In genomic region chr7:26626156-26626555, GRCh38 we compare ENCODE assay signal across 27 cellular contexts.
"Had no signal": no experiment of that assay in that cellular context is flagged by ENCODE, and none has a peak within 500 bp of the region (broad histone marks: within the 10 kb centered on the region; RNA-seq: fewer than 3 reads in every experiment).

No MANE protein-coding gene starts in this region.

- H3K27ac ChIP-seq: heart left ventricle, left lung, lower lobe of right lung, pancreas, prostate gland, skin epidermis, tibial nerve, upper lobe of left lung had no signal

- H3K27me3 ChIP-seq: left lung, pancreas, upper lobe of left lung had no signal

- H3K4me3 ChIP-seq: heart left ventricle, left lung, lower lobe of right lung, pancreas, prostate gland, skin epidermis, tibial nerve, upper lobe of left lung had no signal

- H3K36me3 ChIP-seq: heart left ventricle, left lung, lower lobe of right lung, pancreas, prostate gland, tibial nerve, upper lobe of left lung had no signal

- DNase-seq: heart left ventricle; hypothalamus; immature natural killer cell; kidney; left colon; left lung; lower lobe of right lung; mammary epithelial cell; mesenchymal stem cell; naive B cell; pancreas; stimulated activated CD4-positive, alpha-beta T cell treated with anti-CD3 and anti-CD28 coated beads, Interleukin-12 subunit alpha, Interleukin-12 subunit beta, amount 100 ng/mL, for 4 hours; stimulated activated CD4-positive, alpha-beta T cell treated with anti-CD3 and anti-CD28 coated beads, Interleukin-15, amount 100 ng/mL, for 24 hours; stimulated activated CD4-positive, alpha-beta T cell treated with anti-CD3 and anti-CD28 coated beads, Interleukin-2, amount 100 ng/mL, for 24 hours; stimulated activated CD4-positive, alpha-beta T cell treated with anti-CD3 and anti-CD28 coated beads, Interleukin-4, amount 100 ng/mL, for 1 hour; stimulated activated naive CD4-positive, alpha-beta T cell; substantia nigra; upper lobe of left lung had no signal

- H3K4me1 Mint-ChIP-seq: immature natural killer cell, mesothelial cell of epicardium, naive B cell had no signal

- H3K36me3 Mint-ChIP-seq: immature natural killer cell; mesothelial cell of epicardium; naive B cell; natural killer cell treated with Interleukin-12 subunit alpha and Interleukin-12 subunit beta and Interleukin-15 and Interleukin-18, amount 100 ng/mL, for 72 hours had no signal

- H3K27ac Mint-ChIP-seq: immature natural killer cell; mesothelial cell of epicardium; natural killer cell treated with Interleukin-12 subunit alpha and Interleukin-12 subunit beta and Interleukin-15 and Interleukin-18, amount 100 ng/mL, for 72 hours; stimulated activated naive CD8-positive, alpha-beta T cell treated with anti-CD3 and anti-CD28 coated beads, Interleukin-15, Interleukin-2, amounts not matched to agents 100 ng/mL and 50 ng/mL, for 24 hours had no signal

- ATAC-seq: heart left ventricle; left colon; left lung; lower lobe of right lung; natural killer cell treated with Interleukin-12 subunit alpha and Interleukin-12 subunit beta and Interleukin-15 and Interleukin-18, amount 100 ng/mL, for 72 hours; pancreas; right cardiac atrium; sciatic nerve had no signal

- H3K9me3 ChIP-seq: heart left ventricle, left lung, lower lobe of right lung, pancreas, prostate gland, tibial nerve, upper lobe of left lung had no signal

- H3K9me3 Mint-ChIP-seq: immature natural killer cell; natural killer cell treated with Interleukin-12 subunit alpha and Interleukin-12 subunit beta and Interleukin-15 and Interleukin-18, amount 100 ng/mL, for 72 hours; stimulated activated naive CD8-positive, alpha-beta T cell treated with anti-CD3 and anti-CD28 coated beads, Interleukin-15, Interleukin-2, amounts not matched to agents 100 ng/mL and 50 ng/mL, for 24 hours had no signal

- FAIRE-seq: islet of Langerhans, kidney, pancreas had no signal

- H3K4me1 ChIP-seq: heart left ventricle, left lung, lower lobe of right lung, pancreas, prostate gland, tibial nerve, upper lobe of left lung had no signal

- H3K4me3 Mint-ChIP-seq: immature natural killer cell; mesothelial cell of epicardium; naive B cell; natural killer cell treated with Interleukin-12 subunit alpha and Interleukin-12 subunit beta and Interleukin-15 and Interleukin-18, amount 100 ng/mL, for 72 hours; stimulated activated naive CD8-positive, alpha-beta T cell treated with anti-CD3 and anti-CD28 coated beads, Interleukin-15, Interleukin-2, amounts not matched to agents 100 ng/mL and 50 ng/mL, for 24 hours had no signal

- H3K27me3 Mint-ChIP-seq: naive B cell had no signal
